ENCODE assay signal across 28 cellular contexts in genomic region chr11:30758946-30759501, GRCh38.
"Had no signal": no experiment of that assay in that cellular context is flagged by ENCODE, and none has a peak within 500 bp of the region (broad histone marks: within the 10 kb centered on the region; RNA-seq: fewer than 3 reads in every experiment).

No MANE protein-coding gene starts in this region.

- FAIRE-seq: bronchial epithelial cell, islet of Langerhans, small intestine had no signal

- DNase-seq: activated CD4-positive, alpha-beta T cell treated with anti-CD3 and anti-CD28 coated beads for 48 hours; activated CD4-positive, alpha-beta T cell treated with anti-CD3 and anti-CD28 coated beads, Interleukin-2, amount 50 U/mL, for 48 hours; activated CD8-positive, alpha-beta memory T cell treated with anti-CD3 and anti-CD28 coated beads for 24 hours; activated effector memory CD4-positive, alpha-beta T cell treated with anti-CD3 and anti-CD28 coated beads, Interleukin-2, amount 50 U/mL, for 16 hours; activated naive CD4-positive, alpha-beta T cell treated with anti-CD3 and anti-CD28 coated beads for 36 hours; activated T-cell treated with anti-CD3 and anti-CD28 coated beads, Interleukin-2, amount 50 U/mL, for 1 hour; amygdala; endodermal cell; foreskin melanocyte; mammary epithelial cell; naive B cell; stimulated activated CD4-positive, alpha-beta T cell treated with anti-CD3 and anti-CD28 coated beads, Interleukin-1b, Interleukin-23, amount 100 ng/mL, for 48 hours; stimulated activated CD4-positive, alpha-beta T cell treated with anti-CD3 and anti-CD28 coated beads, Interleukin-4, amount 100 ng/mL, for 4 hours; stimulated activated CD8-positive, alpha-beta memory T cell treated with anti-CD3 and anti-CD28 coated beads, Interleukin-4, amount 100 ng/mL, for 48 hours; stimulated activated naive CD8-positive, alpha-beta T cell treated with anti-CD3 and anti-CD28 coated beads, Interleukin-15, amount 100 ng/mL, for 72 hours; substantia nigra; thyroid gland had no signal

- ATAC-seq: activated CD4-positive, CD25-positive, alpha-beta regulatory T cell treated with anti-CD3 and anti-CD28 coated beads, Interleukin-2, amount 50 U/mL, for 24 hours; sciatic nerve; stimulated activated memory B cell treated with anti-CD40 and anti-IgM and Interleukin-4, amounts not matched to agents 10 μg/mL and 1 μg/mL and 100 μg/mL, for 72 hours; stimulated activated naive CD8-positive, alpha-beta T cell treated with anti-CD3 and anti-CD28 coated beads, Interleukin-15, amount 100 ng/mL, for 72 hours had no signal

- H3K4me1 ChIP-seq: thyroid gland, upper lobe of left lung had no signal

- H3K36me3 Mint-ChIP-seq: stimulated activated memory B cell treated with anti-CD40 and anti-IgM and Interleukin-4, amounts not matched to agents 10 μg/mL and 1 μg/mL and 100 μg/mL, for 72 hours had no signal

- H3K36me3 ChIP-seq: esophagus muscularis mucosa, thyroid gland, upper lobe of left lung had no signal

- H3K4me3 Mint-ChIP-seq: activated naive CD4-positive, alpha-beta T cell treated with anti-CD3 and anti-CD28 coated beads for 36 hours; activated T-helper 1 cell treated with anti-CD3 and anti-CD28 coated beads, Interleukin-12 subunit alpha, Interleukin-12 subunit beta, Interleukin-2, Interleukin-4 antibody, amounts not matched to agents 30 ng/mL and 10 ng/mL and 1 ng/mL, durations not matched to agents 14 hours and 24 hours and 36 hours; central memory CD8-positive, alpha-beta T cell; dendritic cell treated with granulocyte-macrophage colony-stimulating factor and Interleukin-4, amounts not matched to agents 40 ng/mL and 50 ng/mL, for 4 days; endodermal cell; naive B cell; stimulated activated memory B cell treated with anti-CD40 and anti-IgM and Interleukin-4, amounts not matched to agents 10 μg/mL and 1 μg/mL and 100 μg/mL, for 72 hours; stimulated activated naive CD8-positive, alpha-beta T cell treated with anti-CD3 and anti-CD28 coated beads, Interleukin-15, amount 100 ng/mL, for 72 hours had no signal

- H3K27ac Mint-ChIP-seq: activated naive CD4-positive, alpha-beta T cell treated with anti-CD3 and anti-CD28 coated beads for 36 hours; activated T-helper 1 cell treated with anti-CD3 and anti-CD28 coated beads, Interleukin-12 subunit alpha, Interleukin-12 subunit beta, Interleukin-2, Interleukin-4 antibody, amounts not matched to agents 30 ng/mL and 10 ng/mL and 1 ng/mL, durations not matched to agents 14 hours and 24 hours and 36 hours; dendritic cell treated with granulocyte-macrophage colony-stimulating factor and Interleukin-4, amounts not matched to agents 40 ng/mL and 50 ng/mL, for 4 days; endodermal cell; naive B cell; stimulated activated memory B cell treated with anti-CD40 and anti-IgM and Interleukin-4, amounts not matched to agents 10 μg/mL and 1 μg/mL and 100 μg/mL, for 72 hours; stimulated activated naive CD8-positive, alpha-beta T cell treated with anti-CD3 and anti-CD28 coated beads, Interleukin-15, amount 100 ng/mL, for 72 hours had no signal

- H3K4me1 Mint-ChIP-seq: central memory CD8-positive, alpha-beta T cell; endodermal cell; naive B cell; stimulated activated memory B cell treated with anti-CD40 and anti-IgM and Interleukin-4, amounts not matched to agents 10 μg/mL and 1 μg/mL and 100 μg/mL, for 72 hours; stimulated activated naive CD8-positive, alpha-beta T cell treated with anti-CD3 and anti-CD28 coated beads, Interleukin-15, amount 100 ng/mL, for 72 hours had no signal

- H3K27me3 Mint-ChIP-seq: central memory CD8-positive, alpha-beta T cell; dendritic cell treated with granulocyte-macrophage colony-stimulating factor and Interleukin-4, amounts not matched to agents 40 ng/mL and 50 ng/mL, for 4 days; naive B cell; stimulated activated memory B cell treated with anti-CD40 and anti-IgM and Interleukin-4, amounts not matched to agents 10 μg/mL and 1 μg/mL and 100 μg/mL, for 72 hours; stimulated activated naive CD8-positive, alpha-beta T cell treated with anti-CD3 and anti-CD28 coated beads, Interleukin-15, amount 100 ng/mL, for 72 hours had no signal

- H3K27me3 ChIP-seq: esophagus muscularis mucosa, thyroid gland, upper lobe of left lung had no signal

- H3K27ac ChIP-seq: thyroid gland, upper lobe of left lung had no signal

- H3K9me3 Mint-ChIP-seq: activated T-helper 1 cell treated with anti-CD3 and anti-CD28 coated beads, Interleukin-12 subunit alpha, Interleukin-12 subunit beta, Interleukin-2, Interleukin-4 antibody, amounts not matched to agents 30 ng/mL and 10 ng/mL and 1 ng/mL, durations not matched to agents 14 hours and 24 hours and 36 hours had no signal

- H3K9me3 ChIP-seq: thyroid gland had no signal

- H3K4me3 ChIP-seq: esophagus muscularis mucosa, thyroid gland, upper lobe of left lung had no signal
